ENCODE assay signal across 10 cellular contexts in the genomic region with DNA sequence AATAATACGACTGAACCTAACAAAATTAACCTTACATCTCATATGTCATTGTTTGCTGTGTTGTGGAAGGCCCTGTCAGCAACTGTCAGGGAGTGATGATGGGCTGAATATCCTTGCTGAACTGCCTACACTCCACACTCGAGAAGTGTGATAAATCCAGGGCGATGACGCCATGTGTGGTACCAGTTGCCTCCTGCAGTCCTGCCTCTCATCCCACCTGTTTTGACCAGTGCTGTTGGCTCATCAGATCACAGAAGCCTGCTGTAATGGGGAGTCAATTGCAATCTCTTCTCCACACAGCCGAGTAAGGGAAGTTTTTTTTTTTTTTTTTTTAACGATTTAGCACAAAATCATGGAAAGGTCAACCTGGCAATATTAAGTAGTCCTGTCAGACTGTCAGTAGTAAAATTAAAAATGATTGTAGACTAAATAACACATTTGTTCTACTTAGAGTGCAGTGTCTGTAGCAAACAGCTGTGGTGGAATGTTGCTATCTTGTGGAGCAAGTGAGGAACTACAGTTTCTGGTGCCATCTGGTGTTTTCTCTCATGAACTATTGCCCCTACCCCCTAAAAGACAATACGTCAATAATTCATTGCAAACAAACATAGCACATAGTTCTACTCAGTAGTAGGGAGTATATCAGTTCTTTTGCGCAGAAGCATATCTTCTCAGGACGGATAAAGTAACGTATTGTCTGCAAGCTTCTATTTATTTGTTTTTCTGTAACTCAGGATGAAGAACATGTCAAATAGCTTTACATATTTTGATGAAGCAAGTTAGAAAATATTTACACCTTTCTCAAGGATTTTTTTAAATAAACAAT.
DNase-seq lines count a peak whose midpoint lies in the region; ATAC-seq and TF ChIP-seq lines count a peak whose summit lies in the region.
"Had no signal": no experiment of that assay in that cellular context is flagged by ENCODE, and none has a peak within 500 bp of the region (broad histone marks: within the 10 kb centered on the region; RNA-seq: fewer than 3 reads in every experiment).

No MANE protein-coding gene starts in this region.

- no peak overlapping the region for H3K27ac ChIP-seq in smooth muscle cell (ENCODE audit: low read depth)

- H4K20me1 ChIP-seq in smooth muscle cell (ENCODE audit: low read depth), result no peaks in the 10 kb centered on the region

- H3K36me3 ChIP-seq in smooth muscle cell (ENCODE audit: low read depth), result no peaks in the 10 kb centered on the region

- H3F3A ChIP-seq in smooth muscle cell (ENCODE audit: low read depth), result no peaks in the 10 kb centered on the region

- no peaks in the 10 kb centered on the region for H3K9me3 ChIP-seq in smooth muscle cell (replicated peaks; ENCODE audit: low read depth)

- no peaks in the 10 kb centered on the region for H3K27me3 ChIP-seq in smooth muscle cell (ENCODE audit: low read depth)

- WGBS in smooth muscle cell (ENCODE audit: low lambda C conversion rate), result 45% methylated on average over 10 of the region's 10 CpGs

- peak; percentile 27 for DNase-seq in NCI-H2171 treated with DMSO at 0.1 percent for 48 hours (lab: John Stamatoyannopoulos, UW)
- no peak for DNase-seq in NCI-H2171 (lab: John Stamatoyannopoulos, UW)
- DNase-seq in NCI-H69 (lab: John Stamatoyannopoulos, UW), result peak; percentile 62
- peak; percentile 1 for DNase-seq in fibroblast of gingiva (ENCODE audit: low read depth)
- DNase-seq in smooth muscle cell (lab: John Stamatoyannopoulos, UW; ENCODE audit: unreplicated experiment), result no peak
- DNase-seq in dermis blood vessel endothelial cell, result no peak
- DNase-seq in activated naive CD4-positive, alpha-beta T cell treated with anti-CD3 and anti-CD28 coated beads, Interleukin-2, amount 50 U/mL, for 16 hours, result no peak
- DNase-seq: CD4-positive, CD25-positive, alpha-beta regulatory T cell had no signal

- no peak overlapping the region for H3K4me3 ChIP-seq in smooth muscle cell

- no peaks in the 10 kb centered on the region for H3K79me2 ChIP-seq in smooth muscle cell (ENCODE audit: low read depth)

- H2AFZ ChIP-seq in smooth muscle cell (ENCODE audit: low read depth), result no peak overlapping the region

- TF ChIP-seq CTCF in smooth muscle cell (IDR thresholded peaks at IDR 0.05; ENCODE audit: borderline replicate concordance, insufficient read depth, poor library complexity, severe bottlenecking), result peak; percentile 69

- no peak overlapping the region for H3K9ac ChIP-seq in smooth muscle cell (ENCODE audit: low read depth)

- H3K4me1 ChIP-seq in smooth muscle cell (ENCODE audit: low read depth), result no peaks in the 10 kb centered on the region

- no peak overlapping the region for H3K4me2 ChIP-seq in smooth muscle cell

- ATAC-seq in HG02623 (IDR thresholded peaks at IDR 0.05; ENCODE audit: unreplicated experiment), result no peak
- ATAC-seq: Right ventricle myocardium inferior had no signal

Comparison
In these comparisons a context has a peak if more than half of its experiments do, and no peak if none do; other contexts are left out.
1. DNase-seq: peak in NCI-H2171 treated with DMSO at 0.1 percent for 48 hours (single experiment), NCI-H69 (single experiment) and fibroblast of gingiva (single experiment); none in NCI-H2171 (single experiment), smooth muscle cell (single experiment), dermis blood vessel endothelial cell (single experiment) and activated naive CD4-positive, alpha-beta T cell treated with anti-CD3 and anti-CD28 coated beads, Interleukin-2, amount 50 U/mL, for 16 hours (single experiment).